ENCODE assay signal across 8 cellular contexts in genomic region chr1:58545591-58546519, GRCh38. TPM values are rescaled to one million over a fixed set of nuclear protein-coding genes. Genes with fewer than 3 reads are reported as not detected.
DNase-seq lines count a peak whose midpoint lies in the region; ATAC-seq and TF ChIP-seq lines count a peak whose summit lies in the region.

No MANE protein-coding gene starts in this region.

- peak overlapping the region; percentile 84 for H3K4me3 Mint-ChIP-seq in activated CD4-positive, alpha-beta T cell treated with anti-CD3 and anti-CD28 coated beads, Interleukin-2, amount 10 ng/mL, durations not matched to agents 7 days and 5 days

- H3K9me3 Mint-ChIP-seq in activated CD4-positive, alpha-beta T cell treated with anti-CD3 and anti-CD28 coated beads, Interleukin-2, amount 10 ng/mL, durations not matched to agents 7 days and 5 days: no peaks in the 10 kb centered on the region

- CTCF ChIA-PET in AG04449 (lab: Yijun Ruan, JAX): interaction anchor here (0.7 to 5.9 kb wide), 20 partner anchors 7 to 382 kb away, joined by 3 to 65 read pairs (median 5); no protein-coding TSS in a partner anchor
- CTCF ChIA-PET in activated CD4-positive, alpha-beta T cell treated with anti-CD3 and anti-CD28 coated beads, Interleukin-2, amount 10 ng/mL, durations not matched to agents 7 days and 5 days (lab: Charles Lee): interaction anchor here (0.6 to 3.2 kb wide), 13 partner anchors 7 to 209 kb away, joined by 3 to 23 read pairs (median 6); no protein-coding TSS in a partner anchor

- peaks cover 18% of the 10 kb centered on the region for H3K4me1 Mint-ChIP-seq in activated CD4-positive, alpha-beta T cell treated with anti-CD3 and anti-CD28 coated beads, Interleukin-2, amount 10 ng/mL, durations not matched to agents 7 days and 5 days

- peak overlapping the region; percentile 94 for H3K27ac ChIP-seq in cingulate gyrus (ENCODE audit: low read depth, low read length)

- peak overlapping the region; percentile 95 for H3K27ac Mint-ChIP-seq in activated CD4-positive, alpha-beta T cell treated with anti-CD3 and anti-CD28 coated beads, Interleukin-2, amount 10 ng/mL, durations not matched to agents 7 days and 5 days

- no peaks in the 10 kb centered on the region for H3K36me3 Mint-ChIP-seq in activated CD4-positive, alpha-beta T cell treated with anti-CD3 and anti-CD28 coated beads, Interleukin-2, amount 10 ng/mL, durations not matched to agents 7 days and 5 days (ENCODE audit: low read depth)

- H3K4me3 ChIP-seq in AG04449 (ENCODE audit: low read depth, low read length): peak overlapping the region; percentile 77

- POLR2A ChIA-PET in AG04449 (lab: Yijun Ruan, JAX): interaction anchor here (0.6 to 1.0 kb wide), 2 partner anchors 107 to 325 kb away, joined by 3 read pairs; no protein-coding TSS in a partner anchor
- POLR2A ChIA-PET in activated CD4-positive, alpha-beta T cell treated with anti-CD3 and anti-CD28 coated beads, Interleukin-2, amount 10 ng/mL, durations not matched to agents 7 days and 5 days (lab: Charles Lee): interaction anchor here (1.2 kb wide), 1 partner anchor 30 kb away, joined by 4 read pairs; no protein-coding TSS in a partner anchor

- TF ChIP-seq CTCF in AG04449 (IDR thresholded peaks at IDR 0.05; ENCODE audit: insufficient read depth, low read length, missing control alignments): no peak

- ATAC-seq in GM18867 (IDR thresholded peaks at IDR 0.05; ENCODE audit: unreplicated experiment): peak; percentile 64
- peak; percentile 51 for ATAC-seq in HG03135 (IDR thresholded peaks at IDR 0.05; ENCODE audit: unreplicated experiment)

- DNase-seq in AG04449 (ENCODE audit: low read depth, low spot score) (no peak), NCI-H345 treated with DMSO at 0.1 percent for 48 hours (lab: John Stamatoyannopoulos, UW; ENCODE audit: unreplicated experiment) (peak; percentile 37), left kidney (ENCODE audit: low read depth, low spot score) (peak; percentile 93)
- DNase-seq in activated CD4-positive, alpha-beta T cell treated with anti-CD3 and anti-CD28 coated beads, Interleukin-2, amount 10 ng/mL, durations not matched to agents 7 days and 5 days: peak; percentile 78
- DNase-seq in stimulated activated CD4-positive, alpha-beta T cell treated with anti-CD3 and anti-CD28 coated beads, Interleukin-1b, Interleukin-23, amount 100 ng/mL, for 24 hours (ENCODE audit: low read depth in 4 of 4, low spot score in 1 of 4): peak; percentile 37 to 68 (median 54)

- H3K27me3 Mint-ChIP-seq in activated CD4-positive, alpha-beta T cell treated with anti-CD3 and anti-CD28 coated beads, Interleukin-2, amount 10 ng/mL, durations not matched to agents 7 days and 5 days: peaks cover 8% of the 10 kb centered on the region

RNA-seq across cellular contexts. Expression of gene OMA1, which starts 0.7 kb away (rescaled TPM):
- total RNA-seq in activated CD4-positive, alpha-beta T cell treated with anti-CD3 and anti-CD28 coated beads, Interleukin-2, amount 10 ng/mL, durations not matched to agents 7 days and 5 days: 10 to 100 TPM; 19.1 to 23.5 TPM

RNA-seq across cellular contexts. Expression of gene TACSTD2, which starts 31.2 kb away (rescaled TPM):
- total RNA-seq in activated CD4-positive, alpha-beta T cell treated with anti-CD3 and anti-CD28 coated beads, Interleukin-2, amount 10 ng/mL, durations not matched to agents 7 days and 5 days: not detected
